In genomic region chr7:47143344-47143743, GRCh38 we compare ENCODE assay signal across 16 cellular contexts.
DNase-seq lines count a peak whose midpoint lies in the region; ATAC-seq and TF ChIP-seq lines count a peak whose summit lies in the region.
"Had no signal": no experiment of that assay in that cellular context is flagged by ENCODE, and none has a peak within 500 bp of the region (broad histone marks: within the 10 kb centered on the region; RNA-seq: fewer than 3 reads in every experiment).

No MANE protein-coding gene starts in this region.

- H3K4me1 Mint-ChIP-seq in activated T-cell treated with anti-CD3 and anti-CD28 coated beads, Interleukin-2, amount 50 U/mL, for 4 hours (ENCODE audit: low read depth) = no peaks in the 10 kb centered on the region
- H3K4me1 Mint-ChIP-seq: activated CD8-positive, alpha-beta memory T cell treated with anti-CD3 and anti-CD28 coated beads, Interleukin-2, amount 10 ng/mL, durations not matched to agents 7 days and 5 days had no signal

- H3K27me3 ChIP-seq in SJSA1 (replicated peaks) = no peaks in the 10 kb centered on the region
- H3K27me3 ChIP-seq: colonic mucosa, spleen had no signal

- H3K4me3 ChIP-seq in SJSA1 (no peak overlapping the region), fibroblast of mammary gland (ENCODE audit: control insufficient read depth, low read depth, low read length) (no peak overlapping the region)
- H3K4me3 ChIP-seq: colonic mucosa, spleen had no signal

- no peaks in the 10 kb centered on the region for H3K36me3 Mint-ChIP-seq in activated T-cell treated with anti-CD3 and anti-CD28 coated beads, Interleukin-2, amount 50 U/mL, for 4 hours (ENCODE audit: insufficient read depth)
- H3K36me3 Mint-ChIP-seq: activated CD8-positive, alpha-beta memory T cell treated with anti-CD3 and anti-CD28 coated beads, Interleukin-2, amount 10 ng/mL, durations not matched to agents 7 days and 5 days had no signal

- peaks cover 35% of the 10 kb centered on the region for H3K4me1 ChIP-seq in SJSA1 (replicated peaks)
- H3K4me1 ChIP-seq: colonic mucosa had no signal

- H3K9me3 ChIP-seq in SJSA1 (replicated peaks) = no peaks in the 10 kb centered on the region
- H3K9me3 ChIP-seq: colonic mucosa, spleen had no signal

- H3K4me3 Mint-ChIP-seq in activated T-cell treated with anti-CD3 and anti-CD28 coated beads, Interleukin-2, amount 50 U/mL, for 4 hours = no peak overlapping the region
- H3K4me3 Mint-ChIP-seq: activated CD8-positive, alpha-beta memory T cell treated with anti-CD3 and anti-CD28 coated beads, Interleukin-2, amount 10 ng/mL, durations not matched to agents 7 days and 5 days; nephron; T-helper 2 cell treated with Interferon-gamma antibody and Interleukin-4, amounts not matched to agents 5 μg/mL and 100 μg/mL, for 36 hours had no signal

- H3K36me3 ChIP-seq in SJSA1 = no peaks in the 10 kb centered on the region
- H3K36me3 ChIP-seq: colonic mucosa, spleen had no signal

- H3K27me3 Mint-ChIP-seq in activated T-cell treated with anti-CD3 and anti-CD28 coated beads, Interleukin-2, amount 50 U/mL, for 4 hours (ENCODE audit: low read depth) = peaks cover 3% of the 10 kb centered on the region

- H3K9me3 Mint-ChIP-seq in activated T-cell treated with anti-CD3 and anti-CD28 coated beads, Interleukin-2, amount 50 U/mL, for 4 hours = peaks cover 4% of the 10 kb centered on the region
- H3K9me3 Mint-ChIP-seq: T-helper 2 cell treated with Interferon-gamma antibody and Interleukin-4, amounts not matched to agents 5 μg/mL and 100 μg/mL, for 36 hours had no signal

- H3K27ac ChIP-seq in SJSA1 = peak overlapping the region; percentile 38
- H3K27ac ChIP-seq: colonic mucosa, spleen had no signal

- peak; percentile 65 for DNase-seq in GM03348 (ENCODE audit: low spot score)
- DNase-seq in SJSA1 (ENCODE audit: low read depth in 1 of 2, low spot score in 2 of 2) = peak in 1 of 2 experiments; percentile 71
- peak; percentile 78 for DNase-seq in fibroblast of mammary gland (ENCODE audit: low read depth)
- peak; percentile 68 for DNase-seq in stromal cell of bone marrow (ENCODE audit: low read depth)
- DNase-seq in DMS153 treated with DMSO at 0.1 percent for 48 hours (lab: John Stamatoyannopoulos, UW; ENCODE audit: unreplicated experiment) = no peak
- no peak for DNase-seq in NCI-H69 (lab: John Stamatoyannopoulos, UW)
- no peak for DNase-seq in activated T-cell treated with anti-CD3 and anti-CD28 coated beads, Interleukin-2, amount 50 U/mL, for 4 hours
- DNase-seq: activated CD8-positive, alpha-beta memory T cell treated with anti-CD3 and anti-CD28 coated beads, Interleukin-2, amount 10 ng/mL, durations not matched to agents 7 days and 5 days; colonic mucosa; DMS79; NCI-H2081 treated with DMSO at 0.1 percent for 48 hours; NCI-H510A treated with DMSO at 0.1 percent for 48 hours; spleen had no signal

- TF ChIP-seq CTCF in fibroblast of mammary gland (conservative IDR thresholded peaks at IDR 0.05; ENCODE audit: control insufficient read depth, insufficient read depth, low read depth, low read length) = no peak

- ATAC-seq in activated T-cell treated with anti-CD3 and anti-CD28 coated beads, Interleukin-2, amount 50 U/mL, for 4 hours = no peak
- ATAC-seq: activated CD4-positive, CD25-positive, alpha-beta regulatory T cell treated with anti-CD3 and anti-CD28 coated beads, Interleukin-2, amount 50 U/mL, for 24 hours; activated CD8-positive, alpha-beta memory T cell treated with anti-CD3 and anti-CD28 coated beads, Interleukin-2, amount 10 ng/mL, durations not matched to agents 7 days and 5 days had no signal

Comparison
In these comparisons a context has a peak if more than half of its experiments do, and no peak if none do; other contexts are left out.
1. DNase-seq: peak in GM03348 (single experiment), fibroblast of mammary gland (single experiment) and stromal cell of bone marrow (single experiment); none in DMS153 treated with DMSO at 0.1 percent for 48 hours (single experiment), NCI-H69 (single experiment) and activated T-cell treated with anti-CD3 and anti-CD28 coated beads, Interleukin-2, amount 50 U/mL, for 4 hours (single experiment).